In genomic region chr9:78606011-78606410, GRCh38 we compare ENCODE assay signal across 21 cellular contexts.
DNase-seq lines count a peak whose midpoint lies in the region; ATAC-seq and TF ChIP-seq lines count a peak whose summit lies in the region.
"Had no signal": no experiment of that assay in that cellular context is flagged by ENCODE, and none has a peak within 500 bp of the region (broad histone marks: within the 10 kb centered on the region; RNA-seq: fewer than 3 reads in every experiment).

No MANE protein-coding gene starts in this region.

- H3K36me3 ChIP-seq in osteoblast (ENCODE audit: insufficient read depth, low read length) = no peaks in the 10 kb centered on the region
- H3K36me3 ChIP-seq in uterus = no peaks in the 10 kb centered on the region
- H3K36me3 ChIP-seq: colonic mucosa, suprapubic skin had no signal

- H3K4me1 Mint-ChIP-seq in stimulated activated naive B cell treated with anti-CD40 and anti-IgM and Interleukin-4, amounts not matched to agents 10 μg/mL and 1 μg/mL and 100 μg/mL, for 72 hours = peaks cover 19 to 35% of the 10 kb centered on the region in 2 donors
- H3K4me1 Mint-ChIP-seq in CD14-positive monocyte = no peaks in the 10 kb centered on the region
- H3K4me1 Mint-ChIP-seq: stimulated activated effector memory CD8-positive, alpha-beta T cell treated with anti-CD3 and anti-CD28 coated beads, Interleukin-12 subunit alpha, Interleukin-12 subunit beta, amount 100 ng/mL, for 72 hours had no signal

- no peak overlapping the region for H3K4me3 Mint-ChIP-seq in stimulated activated naive B cell treated with anti-CD40 and anti-IgM and Interleukin-4, amounts not matched to agents 10 μg/mL and 1 μg/mL and 100 μg/mL, for 72 hours
- no peak overlapping the region for H3K4me3 Mint-ChIP-seq in CD14-positive monocyte
- H3K4me3 Mint-ChIP-seq: stimulated activated effector memory CD8-positive, alpha-beta T cell treated with anti-CD3 and anti-CD28 coated beads, Interleukin-12 subunit alpha, Interleukin-12 subunit beta, amount 100 ng/mL, for 72 hours had no signal

- no peaks in the 10 kb centered on the region for H3K79me2 ChIP-seq in osteoblast (ENCODE audit: insufficient read depth, low read length)

- no peak for ATAC-seq in stimulated activated naive B cell treated with anti-CD40 and anti-IgM and Interleukin-4, amounts not matched to agents 10 μg/mL and 1 μg/mL and 100 μg/mL, for 72 hours (replicated peaks)
- ATAC-seq: stimulated activated effector memory CD8-positive, alpha-beta T cell treated with anti-CD3 and anti-CD28 coated beads, Interleukin-12 subunit alpha, Interleukin-12 subunit beta, amount 100 ng/mL, for 72 hours had no signal

- peaks cover 5 to 7% of the 10 kb centered on the region in 2 donors for H3K9me3 Mint-ChIP-seq in stimulated activated naive B cell treated with anti-CD40 and anti-IgM and Interleukin-4, amounts not matched to agents 10 μg/mL and 1 μg/mL and 100 μg/mL, for 72 hours
- peaks cover 0 to 2% (median 0%) of the 10 kb centered on the region in 7 donors for H3K9me3 Mint-ChIP-seq in CD14-positive monocyte
- H3K9me3 Mint-ChIP-seq: stimulated activated effector memory CD8-positive, alpha-beta T cell treated with anti-CD3 and anti-CD28 coated beads, Interleukin-12 subunit alpha, Interleukin-12 subunit beta, amount 100 ng/mL, for 72 hours had no signal

- H3K4me1 ChIP-seq in osteoblast (ENCODE audit: insufficient read depth, low read length) = no peaks in the 10 kb centered on the region
- H3K4me1 ChIP-seq in uterus = no peaks in the 10 kb centered on the region
- H3K4me1 ChIP-seq: colonic mucosa, suprapubic skin had no signal

- H3K4me2 ChIP-seq in osteoblast (ENCODE audit: insufficient read depth, low read length) = no peak overlapping the region
- H3K4me2 ChIP-seq: SK-N-SH had no signal

- H3K27ac ChIP-seq in osteoblast (ENCODE audit: low read depth, low read length) = no peak overlapping the region
- no peak overlapping the region for H3K27ac ChIP-seq in uterus
- H3K27ac ChIP-seq: C4-2B, colonic mucosa, suprapubic skin had no signal

- no peaks in the 10 kb centered on the region for H4K20me1 ChIP-seq in osteoblast (ENCODE audit: insufficient read depth, low read length)

- no peak for TF ChIP-seq POLR2A in uterus (IDR thresholded peaks at IDR 0.05)

- H3K9me3 ChIP-seq in osteoblast (ENCODE audit: low read depth, low read length) = no peaks in the 10 kb centered on the region
- H3K9me3 ChIP-seq in uterus = no peaks in the 10 kb centered on the region
- H3K9me3 ChIP-seq: colonic mucosa, SK-N-SH, suprapubic skin had no signal

- H3K27ac Mint-ChIP-seq in stimulated activated naive B cell treated with anti-CD40 and anti-IgM and Interleukin-4, amounts not matched to agents 10 μg/mL and 1 μg/mL and 100 μg/mL, for 72 hours = peak overlapping the region; percentile 22
- H3K27ac Mint-ChIP-seq in CD14-positive monocyte = peak overlapping the region in 1 of 7 donors; percentile 12
- H3K27ac Mint-ChIP-seq: stimulated activated effector memory CD8-positive, alpha-beta T cell treated with anti-CD3 and anti-CD28 coated beads, Interleukin-12 subunit alpha, Interleukin-12 subunit beta, amount 100 ng/mL, for 72 hours had no signal

- intact Hi-C loops in CD14-positive monocyte (cut with micrococcal nuclease) = no loop called here
- intact Hi-C loops in uterus (cut with DNase I; ENCODE audit: low total_unique reads) = no loop called here

- TF ChIP-seq CTCF in fibroblast of the aortic adventitia (IDR thresholded peaks at IDR 0.05; ENCODE audit: insufficient read depth, low read length) = no peak
- TF ChIP-seq CTCF in CD14-positive monocyte (IDR thresholded peaks at IDR 0.05) = no peak
- no peak for TF ChIP-seq CTCF in osteoblast (IDR thresholded peaks at IDR 0.05; ENCODE audit: extremely low read depth, low read depth, low read length)
- no peak for TF ChIP-seq CTCF in uterus (IDR thresholded peaks at IDR 0.05)

- H3K4me3 ChIP-seq in fibroblast of the aortic adventitia (ENCODE audit: low read depth, low read length) (no peak overlapping the region), osteoblast (ENCODE audit: insufficient read depth, low read length) (no peak overlapping the region), uterus (no peak overlapping the region)
- H3K4me3 ChIP-seq: colonic mucosa, suprapubic skin had no signal

- H2AFZ ChIP-seq in osteoblast (ENCODE audit: low read length) = no peak overlapping the region

- no peaks in the 10 kb centered on the region for H3K27me3 Mint-ChIP-seq in stimulated activated naive B cell treated with anti-CD40 and anti-IgM and Interleukin-4, amounts not matched to agents 10 μg/mL and 1 μg/mL and 100 μg/mL, for 72 hours
- H3K27me3 Mint-ChIP-seq in CD14-positive monocyte (ENCODE audit: low read depth in 3 of 3) = no peaks in the 10 kb centered on the region

- H3K27me3 ChIP-seq in osteoblast (ENCODE audit: insufficient read depth, low read length) (no peaks in the 10 kb centered on the region), uterus (no peaks in the 10 kb centered on the region)
- H3K27me3 ChIP-seq: colonic mucosa, suprapubic skin had no signal

- peaks cover 2 to 11% of the 10 kb centered on the region in 2 donors for H3K36me3 Mint-ChIP-seq in stimulated activated naive B cell treated with anti-CD40 and anti-IgM and Interleukin-4, amounts not matched to agents 10 μg/mL and 1 μg/mL and 100 μg/mL, for 72 hours
- H3K36me3 Mint-ChIP-seq in CD14-positive monocyte = no peaks in the 10 kb centered on the region
- H3K36me3 Mint-ChIP-seq: stimulated activated effector memory CD8-positive, alpha-beta T cell treated with anti-CD3 and anti-CD28 coated beads, Interleukin-12 subunit alpha, Interleukin-12 subunit beta, amount 100 ng/mL, for 72 hours had no signal

- DNase-seq in NCI-H748 (lab: John Stamatoyannopoulos, UW; ENCODE audit: unreplicated experiment) (peak; percentile 30), NCI-H748 treated with DMSO at 0.1 percent for 48 hours (lab: John Stamatoyannopoulos, UW) (no peak), NCI-H345 (lab: John Stamatoyannopoulos, UW) (peak; percentile 42), fibroblast of the aortic adventitia (ENCODE audit: low read depth) (peak; percentile 70), CD14-positive monocyte (ENCODE audit: low spot score) (no peak), osteoblast (ENCODE audit: insufficient read length, low spot score, missing footprints) (no peak), uterus (no peak)
- no peak for DNase-seq in stimulated activated naive B cell treated with anti-CD40 and anti-IgM and Interleukin-4, amounts not matched to agents 10 μg/mL and 1 μg/mL and 100 μg/mL, for 72 hours
- DNase-seq: activated CD4-positive, alpha-beta T cell treated with anti-CD3 and anti-CD28 coated beads for 48 hours; activated naive CD4-positive, alpha-beta T cell treated with Interleukin-2 at 50 U/mL for 16 hours; activated T-cell treated with anti-CD3 and anti-CD28 coated beads, Interleukin-2, amount 50 U/mL, for 48 hours; colonic mucosa; Kasumi-1; NCI-H1092; occipital lobe; SK-N-SH; stimulated activated CD4-positive, alpha-beta T cell treated with anti-CD3 and anti-CD28 coated beads, Interleukin-2, amount 100 ng/mL, for 48 hours; T-helper 2 cell had no signal

Comparison
In these comparisons a context has a peak if more than half of its experiments do, and no peak if none do; other contexts are left out.
1. DNase-seq: peak in NCI-H748 (single experiment), NCI-H345 (single experiment) and fibroblast of the aortic adventitia (single experiment); none in NCI-H748 treated with DMSO at 0.1 percent for 48 hours (single experiment), stimulated activated naive B cell treated with anti-CD40 and anti-IgM and Interleukin-4, amounts not matched to agents 10 μg/mL and 1 μg/mL and 100 μg/mL, for 72 hours (single experiment), CD14-positive monocyte (single experiment), osteoblast (single experiment) and uterus (0 of 2).